9 cellular contexts compared by ENCODE assay signal in genomic region chr9:31908158-31908890, GRCh38.
DNase-seq lines count a peak whose midpoint lies in the region; ATAC-seq, FAIRE-seq and TF ChIP-seq lines count a peak whose summit lies in the region.
"Had no signal": no experiment of that assay in that cellular context is flagged by ENCODE, and none has a peak within 500 bp of the region (broad histone marks: within the 10 kb centered on the region; RNA-seq: fewer than 3 reads in every experiment).

No MANE protein-coding gene starts in this region.

- TF ChIP-seq CTCF in GM12875 (IDR thresholded peaks at IDR 0.05; ENCODE audit: borderline replicate concordance, insufficient read depth, low read depth, low read length) (no peak), H1 (IDR thresholded peaks at IDR 0.05; ENCODE audit: control extremely low read depth in 1 of 3, insufficient read depth in 1 of 3, low read depth in 1 of 3, low read length in 3 of 3) (no peak)

- CTCF ChIA-PET in H1 (lab: Charles Lee; ENCODE audit: partially characterized antibody): no interaction called here

- H2BK120ac ChIP-seq in H1 (replicated peaks; ENCODE audit: low read depth, low read length): no peak overlapping the region

- no peak overlapping the region for H4K91ac ChIP-seq in H1 (replicated peaks; ENCODE audit: insufficient read length, low read length)

- no peaks in the 10 kb centered on the region for H3K79me1 ChIP-seq in H1 (ENCODE audit: low read depth, low read length)

- H3K4me3 ChIP-seq in GM12875 (ENCODE audit: low read depth, low read length) (peak overlapping the region; percentile 31), H1 (ENCODE audit: extremely low read depth in 1 of 4, insufficient read depth in 2 of 4, low read depth in 3 of 4, low read length in 4 of 4) (no peak overlapping the region)

- H3K4ac ChIP-seq in H1 (replicated peaks; ENCODE audit: insufficient read length, low read depth, low read length): no peak overlapping the region

- H3K4me2 ChIP-seq in H1 (ENCODE audit: insufficient read depth in 1 of 2, low read depth in 2 of 2, low read length in 2 of 2): no peak overlapping the region

- peak; percentile 2 for DNase-seq in HS-27A (ENCODE audit: low read depth)
- DNase-seq in H1 (ENCODE audit: low read depth in 1 of 2, low spot score in 2 of 2): no peak
- DNase-seq in SIG-M5 treated with dmso at 0.1 percent for 504 hours (lab: John Stamatoyannopoulos, UW; ENCODE audit: unreplicated experiment): no peak
- DNase-seq in activated naive CD4-positive, alpha-beta T cell treated with Interleukin-2 at 50 U/mL for 16 hours: no peak
- no peak for DNase-seq in AG20443 (ENCODE audit: low spot score)
- no peak for DNase-seq in HK-2 (ENCODE audit: unreplicated experiment)

- H3K36me3 ChIP-seq in H1 (ENCODE audit: control insufficient read depth in 2 of 4, insufficient read depth in 4 of 4, low read length in 3 of 4): no peaks in the 10 kb centered on the region

- no peak overlapping the region for H2BK15ac ChIP-seq in H1 (ENCODE audit: low read length)

- no peak overlapping the region for H3K27ac ChIP-seq in H1 (ENCODE audit: low read depth, low read length)

- no peak overlapping the region for H3K9ac ChIP-seq in H1 (replicated peaks in 1 of 4; ENCODE audit: extremely low read depth in 1 of 4, low read depth in 3 of 4, low read length in 3 of 4)

- TF ChIP-seq RAD21 in H1 (IDR thresholded peaks at IDR 0.05 in 1 of 2, conservative IDR thresholded peaks at IDR 0.05 in 1 of 2; ENCODE audit: low read depth in 2 of 2, low read length in 2 of 2): no peak

- WGBS in H1 (ENCODE audit: extremely low coverage in 1 of 2, insufficient coverage in 1 of 2, insufficient read length in 1 of 2, insufficient replicate concordance in 2 of 2, low coverage in 1 of 2, low lambda C conversion rate in 2 of 2, missing lambda C conversion rate in 1 of 2), 2 experiments: 85% methylated on average over 6 of the region's 6 CpGs; no CpG with 5 or more reads in 1 of the 2 experiments

- H3K27me3 ChIP-seq in H1 (replicated peaks in 1 of 4; ENCODE audit: control insufficient read depth in 3 of 4, extremely low read depth in 1 of 4, insufficient read depth in 3 of 4, low read length in 3 of 4): no peaks in the 10 kb centered on the region

- peak; percentile 85 for ATAC-seq in GM21576 (IDR thresholded peaks at IDR 0.05; ENCODE audit: unreplicated experiment)

- no peak overlapping the region for H3K56ac ChIP-seq in H1 (replicated peaks; ENCODE audit: insufficient read length, low read depth, low read length)

- no peak for TF ChIP-seq POLR2A in H1 (IDR thresholded peaks at IDR 0.05; ENCODE audit: control extremely low read depth in 1 of 2, low read depth in 2 of 2, low read length in 2 of 2)

- H4K20me1 ChIP-seq in H1 (replicated peaks in 1 of 2; ENCODE audit: control insufficient read depth in 1 of 2, insufficient read depth in 2 of 2, low read length in 2 of 2): no peaks in the 10 kb centered on the region

- no peak overlapping the region for H2BK20ac ChIP-seq in H1 (ENCODE audit: low read length)

- H3K23ac ChIP-seq in H1 (ENCODE audit: insufficient read length): no peak overlapping the region

- 0 out of 4 replicates have a peak, but pooled peaks cover 0 to 3% of the 10 kb centered on the region in 2 experiments for H3K9me3 ChIP-seq in H1 (ENCODE audit: insufficient read depth in 2 of 2, low read depth in 1 of 2, low read length in 1 of 2)

- H3K14ac ChIP-seq in H1 (ENCODE audit: insufficient read length): no peak overlapping the region

- H2BK5ac ChIP-seq in H1 (ENCODE audit: low read depth, low read length): no peak overlapping the region

- FAIRE-seq in H1 (lab: Jason Lieb, UNC): no peak
- FAIRE-seq: GM12891 had no signal

- TF ChIP-seq EP300 in H1 (IDR thresholded peaks at IDR 0.05; ENCODE audit: borderline replicate concordance in 1 of 2, low read depth in 2 of 2, low read length in 2 of 2): no peak

- H3K23me2 ChIP-seq in H1 (ENCODE audit: low read depth, low read length): no peaks in the 10 kb centered on the region

- H3K79me2 ChIP-seq in H1 (ENCODE audit: control insufficient read depth in 1 of 2, insufficient read depth in 2 of 2, low read length in 2 of 2): no peaks in the 10 kb centered on the region

- no peaks in the 10 kb centered on the region for H3K4me1 ChIP-seq in H1 (replicated peaks in 1 of 4; ENCODE audit: control insufficient read depth in 3 of 4, insufficient read depth in 4 of 4, low read length in 3 of 4)

- no peak overlapping the region for H4K5ac ChIP-seq in H1 (ENCODE audit: insufficient read length, low read depth, low read length)

- H2AFZ ChIP-seq in H1 (ENCODE audit: low read length): peak overlapping the region; percentile 76; the same call in 1 of the 2 replicates

- H3K18ac ChIP-seq in H1 (ENCODE audit: extremely low read depth, low read length): no peak overlapping the region

- POLR2A ChIA-PET in H1 (lab: Charles Lee; ENCODE audit: partially characterized antibody): no interaction called here

- H2AK5ac ChIP-seq in H1 (ENCODE audit: low read depth, low read length): no peak overlapping the region

- H2BK12ac ChIP-seq in H1 (ENCODE audit: low read depth, low read length): no peak overlapping the region

- no peak overlapping the region for H4K8ac ChIP-seq in H1 (ENCODE audit: extremely low read depth, insufficient read depth, low read length)

TF ChIP-seq in H1, 55 proteins besides CTCF, POLR2A, EP300 and RAD21 (continues in another document):
- TF ChIP-seq HDAC6 (IDR thresholded peaks at IDR 0.05; ENCODE audit: low read depth, low read length) (no peak), SP1 (IDR thresholded peaks at IDR 0.05; ENCODE audit: low read depth, low read length) (no peak), TAF7 (optimal IDR thresholded peaks at IDR 0.05; ENCODE audit: borderline replicate concordance, low read depth, low read length) (no peak), POU5F1 (IDR thresholded peaks at IDR 0.05; ENCODE audit: low read depth, low read length) (no peak), NRF1 (IDR thresholded peaks at IDR 0.05; ENCODE audit: low read depth, low read length) (no peak), ATF2 (IDR thresholded peaks at IDR 0.05; ENCODE audit: low read length) (no peak), HDAC2 (IDR thresholded peaks at IDR 0.05; ENCODE audit: borderline replicate concordance in 1 of 2, low read depth in 2 of 2, low read length in 2 of 2) (no peak), ZNF274 (IDR thresholded peaks at IDR 0.05; ENCODE audit: borderline replicate concordance, extremely low read depth, low read length) (no peak), TEAD4 (IDR thresholded peaks at IDR 0.05; ENCODE audit: low read depth, low read length) (no peak), CHD1 (IDR thresholded peaks at IDR 0.05; ENCODE audit: low read depth, low read length) (no peak)
